In genomic region chr7:124443762-124444161, GRCh38 we compare ENCODE assay signal across 17 cellular contexts.
"Had no signal": no experiment of that assay in that cellular context is flagged by ENCODE, and none has a peak within 500 bp of the region (broad histone marks: within the 10 kb centered on the region; RNA-seq: fewer than 3 reads in every experiment).

No MANE protein-coding gene starts in this region.

- H3K9me3 ChIP-seq: colonic mucosa, esophagus muscularis mucosa, gastroesophageal sphincter, heart right ventricle, left lung, lower lobe of right lung had no signal

- H3K9me3 Mint-ChIP-seq: dendritic cell treated with granulocyte-macrophage colony-stimulating factor and Interleukin-4, amounts not matched to agents 40 ng/mL and 50 ng/mL, for 4 days; memory B cell had no signal

- H3K27me3 Mint-ChIP-seq: dendritic cell treated with granulocyte-macrophage colony-stimulating factor and Interleukin-4, amounts not matched to agents 40 ng/mL and 50 ng/mL, for 4 days; memory B cell had no signal

- H3K4me3 ChIP-seq: colonic mucosa, esophagus muscularis mucosa, gastroesophageal sphincter, heart right ventricle, left lung, lower lobe of right lung had no signal

- H3K36me3 Mint-ChIP-seq: memory B cell had no signal

- H3K27me3 ChIP-seq: colonic mucosa, esophagus muscularis mucosa, gastroesophageal sphincter, heart right ventricle, left lung had no signal

- H3K4me3 Mint-ChIP-seq: dendritic cell treated with granulocyte-macrophage colony-stimulating factor and Interleukin-4, amounts not matched to agents 40 ng/mL and 50 ng/mL, for 4 days; memory B cell had no signal

- ATAC-seq: foreskin keratinocyte, gastroesophageal sphincter, heart right ventricle, left cardiac atrium, left lung, left ventricle myocardium superior, lower lobe of right lung had no signal

- H3K27ac Mint-ChIP-seq: dendritic cell treated with granulocyte-macrophage colony-stimulating factor and Interleukin-4, amounts not matched to agents 40 ng/mL and 50 ng/mL, for 4 days; memory B cell had no signal

- DNase-seq: colonic mucosa; cortex of kidney; effector CD4-positive, alpha-beta T cell; effector memory CD4-positive, alpha-beta T cell; foreskin keratinocyte; glutamatergic neuron; head of caudate nucleus; heart right ventricle; left cardiac atrium; left lung; left ventricle myocardium superior; lower lobe of right lung; midbrain had no signal

- H3K36me3 ChIP-seq: colonic mucosa, esophagus muscularis mucosa, gastroesophageal sphincter, heart right ventricle, left lung, lower lobe of right lung had no signal

- H3K4me1 ChIP-seq: colonic mucosa, foreskin keratinocyte, gastroesophageal sphincter, heart right ventricle, left lung, lower lobe of right lung had no signal

- H3K4me1 Mint-ChIP-seq: memory B cell had no signal

- H3K27ac ChIP-seq: colonic mucosa, esophagus muscularis mucosa, foreskin keratinocyte, gastroesophageal sphincter, heart right ventricle, left lung, lower lobe of right lung had no signal
